20 cellular contexts compared by ENCODE assay signal in the genomic region with DNA sequence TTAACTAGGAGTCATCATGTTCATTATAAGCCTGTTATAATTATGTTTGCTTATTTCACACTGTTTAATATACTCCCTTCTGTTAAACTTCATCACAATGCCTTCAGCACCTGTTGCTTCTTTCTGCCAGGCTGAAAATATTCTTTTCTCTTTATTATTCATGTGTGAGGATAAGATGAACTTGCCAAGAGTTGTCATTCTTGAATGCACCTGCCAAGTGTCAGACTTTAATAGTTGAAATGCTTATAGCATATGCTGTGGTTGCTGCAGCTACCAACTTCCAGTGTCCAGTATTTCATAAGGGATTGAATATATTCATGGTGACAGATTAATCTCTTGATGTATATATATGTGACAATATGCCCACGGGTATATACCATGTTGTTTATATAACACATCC.
DNase-seq lines count a peak whose midpoint lies in the region; ATAC-seq, FAIRE-seq and TF ChIP-seq lines count a peak whose summit lies in the region.
"Had no signal": no experiment of that assay in that cellular context is flagged by ENCODE, and none has a peak within 500 bp of the region (broad histone marks: within the 10 kb centered on the region; RNA-seq: fewer than 3 reads in every experiment).

No MANE protein-coding gene starts in this region.

- H3K56ac ChIP-seq in IMR-90 (ENCODE audit: extremely low read depth, insufficient read depth, low read length), result no peak overlapping the region

- H3K9me3 ChIP-seq in IMR-90 (ENCODE audit: control insufficient read depth, insufficient read depth, low read length) (no peaks in the 10 kb centered on the region), astrocyte (ENCODE audit: insufficient read depth, low read depth, low read length) (no peaks in the 10 kb centered on the region), skeletal muscle satellite cell (replicated peaks; ENCODE audit: low read length) (no peaks in the 10 kb centered on the region)
- H3K9me3 ChIP-seq: BLaER1 treated with 17β-estradiol and CSF1 and Interleukin-3, amounts not matched to agents 10 nM and 100 nM; HAP-1 had no signal

- H4K8ac ChIP-seq in IMR-90 (ENCODE audit: low read depth in 2 of 2, low read length in 2 of 2), result no peak overlapping the region

- dilution Hi-C loops in IMR-90 (cut with HindIII; ENCODE audit: low sequenced_read_pairs, unreplicated experiment), result no loop called here

- no peaks in the 10 kb centered on the region for H3K27me3 Mint-ChIP-seq in astrocyte (ENCODE audit: low read depth, unreplicated experiment)

- H3K9me1 ChIP-seq in IMR-90 (ENCODE audit: insufficient read depth, low read length), result peaks cover 6% of the 10 kb centered on the region

- no peak overlapping the region for H4K91ac ChIP-seq in IMR-90 (ENCODE audit: insufficient read depth, low read depth, low read length)

- no peak overlapping the region for H3K23ac ChIP-seq in IMR-90 (ENCODE audit: low read depth, low read length)

- H3K9me3 Mint-ChIP-seq in astrocyte (ENCODE audit: unreplicated experiment), result no peaks in the 10 kb centered on the region
- H3K9me3 Mint-ChIP-seq: CD8-positive, alpha-beta T cell had no signal

- H3K4me3 Mint-ChIP-seq in astrocyte (ENCODE audit: unreplicated experiment), result no peak overlapping the region
- H3K4me3 Mint-ChIP-seq: CD8-positive, alpha-beta T cell had no signal

- H3K4ac ChIP-seq in IMR-90 (ENCODE audit: low read depth, low read length), result peak overlapping the region; percentile 3; the same call in 1 of the 2 replicates

- BruUV-seq in IMR-90 (replicated peaks; lab: Mats Ljungman, UMichigan), result no TSS peak

- H2AK9ac ChIP-seq in IMR-90 (replicated peaks; ENCODE audit: low read depth, low read length, poor library complexity), result no peak overlapping the region

- H3K9ac ChIP-seq in IMR-90 (ENCODE audit: low read depth, low read length) (no peak overlapping the region), astrocyte (ENCODE audit: low read length) (no peak overlapping the region), skeletal muscle satellite cell (ENCODE audit: low read depth, low read length) (no peak overlapping the region)
- H3K9ac ChIP-seq: BLaER1 treated with 17β-estradiol and CSF1 and Interleukin-3, amounts not matched to agents 10 nM and 100 nM; GM23248 had no signal

- H3K4me1 ChIP-seq in IMR-90 (ENCODE audit: control insufficient read depth, insufficient read depth, low read length), result peaks cover 22% of the 10 kb centered on the region
- peaks cover 22% of the 10 kb centered on the region for H3K4me1 ChIP-seq in astrocyte (ENCODE audit: insufficient read depth, low read length)
- H3K4me1 ChIP-seq in skeletal muscle satellite cell (ENCODE audit: control insufficient read depth, insufficient read depth, low read length), result peaks cover 36% of the 10 kb centered on the region
- no peaks in the 10 kb centered on the region for H3K4me1 ChIP-seq in foreskin keratinocyte
- H3K4me1 ChIP-seq: HAP-1 had no signal

- 0 out of 3 replicates have a peak overlapping the region, but pooled peaks have one; percentile 3 for H2BK15ac ChIP-seq in IMR-90 (ENCODE audit: low read depth, low read length)

- H4K20me1 ChIP-seq in IMR-90 (ENCODE audit: insufficient read depth, low read length), result no peaks in the 10 kb centered on the region
- no peaks in the 10 kb centered on the region for H4K20me1 ChIP-seq in astrocyte (ENCODE audit: insufficient read depth, low read length)
- H4K20me1 ChIP-seq: BLaER1 treated with 17β-estradiol and CSF1 and Interleukin-3, amounts not matched to agents 10 nM and 100 nM had no signal

- ATAC-seq in Right ventricle myocardium superior (ENCODE audit: poor library complexity) (peak; percentile 18), IMR-90 (ENCODE audit: low read depth) (no peak), foreskin keratinocyte (no peak)
- ATAC-seq: CD8-positive, alpha-beta T cell; K562 had no signal

- H3K27ac ChIP-seq in IMR-90 (ENCODE audit: insufficient read depth, low read length), result no peak overlapping the region
- H3K27ac ChIP-seq in astrocyte (ENCODE audit: low read depth, low read length), result no peak overlapping the region
- no peak overlapping the region for H3K27ac ChIP-seq in foreskin keratinocyte
- H3K27ac ChIP-seq: BLaER1 treated with 17β-estradiol and CSF1 and Interleukin-3, amounts not matched to agents 10 nM and 100 nM; GM23248; SK-N-MC had no signal

- H3K36me3 Mint-ChIP-seq in astrocyte (ENCODE audit: low read depth, unreplicated experiment), result no peaks in the 10 kb centered on the region
- H3K36me3 Mint-ChIP-seq: CD8-positive, alpha-beta T cell had no signal

- no peak overlapping the region for H3K27ac Mint-ChIP-seq in astrocyte (ENCODE audit: unreplicated experiment)
- H3K27ac Mint-ChIP-seq: CD8-positive, alpha-beta T cell had no signal

- DNase-seq in Right ventricle myocardium superior, result no peak
- no peak for DNase-seq in cardiac septum (ENCODE audit: low spot score)
- DNase-seq in IMR-90, result no peak
- no peak for DNase-seq in astrocyte (ENCODE audit: low read depth)
- DNase-seq in foreskin keratinocyte, result no peak
- no peak for DNase-seq in NCI-H2081 (lab: John Stamatoyannopoulos, UW)
- DNase-seq: Calu3; CD8-positive, alpha-beta T cell; GM23248; NCI-H1436 treated with DMSO at 0.1 percent for 48 hours; NCI-H2081 treated with DMSO at 0.1 percent for 48 hours; SHP77 had no signal

- H2BK20ac ChIP-seq in IMR-90 (ENCODE audit: low read depth, low read length), result peak overlapping the region; percentile 86; the same call in 1 of the 2 replicates

- no peak overlapping the region; the same call in 1 of the 2 replicates for H3K4me2 ChIP-seq in IMR-90 (ENCODE audit: low read depth, low read length)
- peak overlapping the region; percentile 56 for H3K4me2 ChIP-seq in astrocyte (ENCODE audit: low read length)
- H3K4me2 ChIP-seq in skeletal muscle satellite cell (ENCODE audit: low read length), result peak overlapping the region; percentile 17
- H3K4me2 ChIP-seq: BLaER1 treated with 17β-estradiol and CSF1 and Interleukin-3, amounts not matched to agents 10 nM and 100 nM had no signal

- H3K18ac ChIP-seq in IMR-90 (ENCODE audit: low read depth, low read length), result peak overlapping the region; percentile 37; the same call in 1 of the 2 replicates

- no peaks in the 10 kb centered on the region for H3K79me2 ChIP-seq in astrocyte (ENCODE audit: insufficient read depth, low read length)

- no peak overlapping the region for H2AFZ ChIP-seq in IMR-90 (replicated peaks; ENCODE audit: low read length, poor library complexity)
- H2AFZ ChIP-seq in astrocyte (ENCODE audit: low read depth, low read length), result no peak overlapping the region
- H2AFZ ChIP-seq: GM23248 had no signal

- 0 out of 2 replicates have a peak overlapping the region, but pooled peaks have one; percentile 10 for H3K14ac ChIP-seq in IMR-90 (replicated peaks; ENCODE audit: low read depth, low read length)

- CTCF ChIA-PET in IMR-90 (lab: Yijun Ruan, JAX), result no interaction called here

- no peak for FAIRE-seq in astrocyte (lab: Jason Lieb, UNC)
- FAIRE-seq: GM12892, GM18507, K562, RCC 7860 had no signal

- H4K5ac ChIP-seq in IMR-90 (ENCODE audit: low read depth, low read length), result no peak overlapping the region

- in situ Hi-C loops in IMR-90 (cut with MboI; ENCODE audit: low sequenced_read_pairs), result no loop called here

- TF ChIP-seq RAD21 in IMR-90 (IDR thresholded peaks at IDR 0.05; ENCODE audit: low read length), result no peak

- H3K79me1 ChIP-seq in IMR-90 (ENCODE audit: low read depth in 1 of 2, low read length in 2 of 2), result no peaks in the 10 kb centered on the region

- POLR2A ChIA-PET in IMR-90 (lab: Charles Lee; ENCODE audit: unreplicated experiment), result no interaction called here

- TF ChIP-seq POLR2A in IMR-90 (IDR thresholded peaks at IDR 0.05; ENCODE audit: low read depth, low read length), result no peak

- no peak for TF ChIP-seq CTCF in IMR-90 (conservative IDR thresholded peaks at IDR 0.05; ENCODE audit: low read depth, low read length)
- no peak for TF ChIP-seq CTCF in astrocyte (IDR thresholded peaks at IDR 0.05; ENCODE audit: insufficient read depth, low read depth, low read length)
- TF ChIP-seq CTCF in foreskin keratinocyte (conservative IDR thresholded peaks at IDR 0.05), result no peak

- H3K27me3 ChIP-seq in IMR-90 (ENCODE audit: control insufficient read depth, insufficient read depth, low read length) (no peaks in the 10 kb centered on the region), astrocyte (ENCODE audit: insufficient read depth, low read length) (no peaks in the 10 kb centered on the region), skeletal muscle satellite cell (ENCODE audit: control insufficient read depth, insufficient read depth, low read length) (no peaks in the 10 kb centered on the region), foreskin keratinocyte (peaks cover 3% of the 10 kb centered on the region)
- H3K27me3 ChIP-seq: BLaER1 treated with 17β-estradiol and CSF1 and Interleukin-3, amounts not matched to agents 10 nM and 100 nM had no signal

- no peaks in the 10 kb centered on the region for H3K36me3 ChIP-seq in IMR-90 (ENCODE audit: control insufficient read depth, insufficient read depth, low read length)
- H3K36me3 ChIP-seq in astrocyte (ENCODE audit: insufficient read depth, low read length), result no peaks in the 10 kb centered on the region
- no peaks in the 10 kb centered on the region for H3K36me3 ChIP-seq in skeletal muscle satellite cell (ENCODE audit: insufficient read depth, low read length)
- H3K36me3 ChIP-seq: BLaER1 treated with 17β-estradiol and CSF1 and Interleukin-3, amounts not matched to agents 10 nM and 100 nM; HAP-1 had no signal

- peak overlapping the region; percentile 42 for H2BK5ac ChIP-seq in IMR-90 (ENCODE audit: low read depth, low read length, poor library complexity, severe bottlenecking)

- WGBS in IMR-90 (ENCODE audit: extremely low coverage in 2 of 2, insufficient read length in 1 of 2), 2 experiments, result no CpG with 5 or more reads among the region's 1 CpG

- no peak overlapping the region for H2AK5ac ChIP-seq in IMR-90 (ENCODE audit: low read depth, low read length)

- H2BK120ac ChIP-seq in IMR-90 (ENCODE audit: low read depth, low read length), result peak overlapping the region; percentile 79

- intact Hi-C loops in Right ventricle myocardium superior (cut with DNase I), result no loop called here
- intact Hi-C loops in cardiac septum (cut with DNase I), result no loop called here
- intact Hi-C loops in IMR-90 (cut with micrococcal nuclease), result loop anchor here (5.0 kb wide), 1 partner anchor 88 kb away; no protein-coding TSS in a partner anchor

- H3K4me1 Mint-ChIP-seq in astrocyte (ENCODE audit: low read depth, unreplicated experiment), result peaks cover 7% of the 10 kb centered on the region

- H3K4me3 ChIP-seq in IMR-90 (ENCODE audit: insufficient read depth, low read depth, low read length) (no peak overlapping the region), astrocyte (ENCODE audit: insufficient read depth, low read depth, low read length) (no peak overlapping the region), skeletal muscle satellite cell (ENCODE audit: low read length) (no peak overlapping the region)
- H3K4me3 ChIP-seq: BLaER1 treated with 17β-estradiol and CSF1 and Interleukin-3, amounts not matched to agents 10 nM and 100 nM; GM23248; HAP-1; K562; SK-N-MC had no signal

TF ChIP-seq in IMR-90, 13 proteins besides CTCF, POLR2A, EP300 and RAD21 (continues in another document):
- TF ChIP-seq NFE2L2 (IDR thresholded peaks at IDR 0.05; ENCODE audit: low read depth, low read length) (no peak), MXI1 (IDR thresholded peaks at IDR 0.05; ENCODE audit: borderline replicate concordance, low read depth, low read length) (no peak), BHLHE40 (IDR thresholded peaks at IDR 0.05; ENCODE audit: low read depth, low read length) (no peak), MAZ (IDR thresholded peaks at IDR 0.05; ENCODE audit: borderline replicate concordance, low read depth, low read length) (no peak)
